In genomic region chr13:97538193-97538592, GRCh38 we compare ENCODE assay signal across 14 cellular contexts.
A peak's percentile ranks its signal among the peaks of the same experiment; 100 is the strongest.
DNase-seq lines count a peak whose midpoint lies in the region; ATAC-seq and TF ChIP-seq lines count a peak whose summit lies in the region.
"Had no signal": no experiment of that assay in that cellular context is flagged by ENCODE, and none has a peak within 500 bp of the region (broad histone marks: within the 10 kb centered on the region; RNA-seq: fewer than 3 reads in every experiment).

No MANE protein-coding gene starts in this region.

- no peak overlapping the region for H2BK12ac ChIP-seq in trophoblast cell (ENCODE audit: low read length)

- H3K14ac ChIP-seq in IMR-90 (replicated peaks; ENCODE audit: low read depth, low read length) (no peak overlapping the region), trophoblast cell (ENCODE audit: low read length) (no peak overlapping the region)

- H3K18ac ChIP-seq in IMR-90 (ENCODE audit: low read depth, low read length) (no peak overlapping the region; the same call in 1 of the 2 replicates), trophoblast cell (ENCODE audit: low read length) (no peak overlapping the region)

- no peak overlapping the region for H3K23ac ChIP-seq in IMR-90 (ENCODE audit: low read depth, low read length)
- H3K23ac ChIP-seq in trophoblast cell (ENCODE audit: low read length) = no peak overlapping the region

- TF ChIP-seq CTCF in IMR-90 (conservative IDR thresholded peaks at IDR 0.05; ENCODE audit: low read depth, low read length) (no peak), fibroblast of pulmonary artery (IDR thresholded peaks at IDR 0.05; ENCODE audit: low read length, missing control alignments) (no peak)

- dilution Hi-C loops in IMR-90 (cut with HindIII; ENCODE audit: low sequenced_read_pairs, unreplicated experiment) = no loop called here

- POLR2A ChIA-PET in IMR-90 (lab: Charles Lee; ENCODE audit: unreplicated experiment) = no interaction called here

- H4K8ac ChIP-seq in IMR-90 (ENCODE audit: low read depth in 2 of 2, low read length in 2 of 2) = no peak overlapping the region; a peak in 1 of 4 replicates
- no peak overlapping the region for H4K8ac ChIP-seq in trophoblast cell (ENCODE audit: low read depth, low read length)

- peak overlapping the region; percentile 2; the same call in 1 of the 2 replicates for H4K91ac ChIP-seq in IMR-90 (ENCODE audit: insufficient read depth, low read depth, low read length)
- no peak overlapping the region for H4K91ac ChIP-seq in trophoblast cell (ENCODE audit: low read depth, low read length)

- no TSS peak for BruUV-seq in IMR-90 (replicated peaks; lab: Mats Ljungman, UMichigan)

- H3K4me2 ChIP-seq in IMR-90 (ENCODE audit: low read depth, low read length) (no peak overlapping the region), trophoblast cell (ENCODE audit: low read length) (no peak overlapping the region)

- H4K20me1 ChIP-seq in IMR-90 (ENCODE audit: insufficient read depth, low read length) = no peaks in the 10 kb centered on the region
- H4K20me1 ChIP-seq: BLaER1 treated with 17β-estradiol and CSF1 and Interleukin-3, amounts not matched to agents 10 nM and 100 nM had no signal

- no peak overlapping the region for H2AK9ac ChIP-seq in IMR-90 (replicated peaks; ENCODE audit: low read depth, low read length, poor library complexity)

- peak overlapping the region; percentile 61; the same call in 1 of the 2 replicates for H2AK5ac ChIP-seq in IMR-90 (ENCODE audit: low read depth, low read length)
- no peak overlapping the region for H2AK5ac ChIP-seq in trophoblast cell (ENCODE audit: low read length)

- no peak overlapping the region for H3K9ac ChIP-seq in IMR-90 (ENCODE audit: low read depth, low read length)
- no peak overlapping the region for H3K9ac ChIP-seq in trophoblast cell (ENCODE audit: low read length)
- H3K9ac ChIP-seq: BLaER1 treated with 17β-estradiol and CSF1 and Interleukin-3, amounts not matched to agents 10 nM and 100 nM had no signal

- H2BK120ac ChIP-seq in IMR-90 (ENCODE audit: low read depth, low read length) (no peak overlapping the region), trophoblast cell (ENCODE audit: insufficient read depth, low read length, poor library complexity) (no peak overlapping the region)

- no peak overlapping the region for H3K4ac ChIP-seq in IMR-90 (ENCODE audit: low read depth, low read length)
- H3K4ac ChIP-seq in trophoblast cell (ENCODE audit: low read depth, low read length) = no peak overlapping the region

- no peak for TF ChIP-seq RAD21 in IMR-90 (IDR thresholded peaks at IDR 0.05; ENCODE audit: low read length)

- H2AFZ ChIP-seq in IMR-90 (replicated peaks; ENCODE audit: low read length, poor library complexity) (no peak overlapping the region), trophoblast cell (ENCODE audit: insufficient read depth, low read length, poor library complexity) (no peak overlapping the region)

- no peaks in the 10 kb centered on the region for H3K36me3 ChIP-seq in IMR-90 (ENCODE audit: control insufficient read depth, insufficient read depth, low read length)
- no peaks in the 10 kb centered on the region for H3K36me3 ChIP-seq in trophoblast cell (ENCODE audit: control insufficient read depth in 1 of 2, insufficient read depth in 2 of 2, low read length in 2 of 2)
- H3K36me3 ChIP-seq: BLaER1 treated with 17β-estradiol and CSF1 and Interleukin-3, amounts not matched to agents 10 nM and 100 nM had no signal

- in situ Hi-C loops in IMR-90 (cut with MboI; ENCODE audit: low sequenced_read_pairs) = no loop called here

- whole genome bisulfite sequencing in IMR-90 (ENCODE audit: extremely low coverage in 2 of 2, insufficient read length in 1 of 2), 2 experiments = 71% methylated on average over 1 of the region's 2 CpGs; no CpG with 5 or more reads in 1 of the 2 experiments
- WGBS in trophoblast cell (ENCODE audit: extremely low coverage, insufficient coverage, insufficient read length) = no CpG with 5 or more reads among the region's 2 CpGs

- intact Hi-C loops in IMR-90 (cut with micrococcal nuclease) = no loop called here

- H3K4me1 ChIP-seq in IMR-90 (ENCODE audit: control insufficient read depth, insufficient read depth, low read length) (peaks cover 12% of the 10 kb centered on the region), trophoblast cell (ENCODE audit: control insufficient read depth in 1 of 2, insufficient read depth in 2 of 2, low read length in 2 of 2) (no peaks in the 10 kb centered on the region)

- H2BK20ac ChIP-seq in IMR-90 (ENCODE audit: low read depth, low read length) = no peak overlapping the region; the same call in 1 of the 2 replicates

- no peaks in the 10 kb centered on the region for H3K27me3 ChIP-seq in IMR-90 (ENCODE audit: control insufficient read depth, insufficient read depth, low read length)
- no peaks in the 10 kb centered on the region for H3K27me3 ChIP-seq in trophoblast cell (ENCODE audit: insufficient read depth, low read length)
- H3K27me3 ChIP-seq: BLaER1 treated with 17β-estradiol and CSF1 and Interleukin-3, amounts not matched to agents 10 nM and 100 nM had no signal

- no peak overlapping the region for H3K4me3 ChIP-seq in IMR-90 (ENCODE audit: insufficient read depth, low read depth, low read length)
- H3K4me3 ChIP-seq in fibroblast of pulmonary artery (replicated peaks; ENCODE audit: low read depth, low read length) = no peak overlapping the region
- H3K4me3 ChIP-seq in trophoblast cell (ENCODE audit: low read depth, low read length) = no peak overlapping the region
- H3K4me3 ChIP-seq: BLaER1 treated with 17β-estradiol and CSF1 and Interleukin-3, amounts not matched to agents 10 nM and 100 nM had no signal

- no peak for ATAC-seq in IMR-90 (ENCODE audit: low read depth)
- ATAC-seq: CD8-positive, alpha-beta T cell; HepG2 had no signal

- H4K12ac ChIP-seq in trophoblast cell (ENCODE audit: low read depth, low read length) = no peak overlapping the region

- no peaks in the 10 kb centered on the region for H3K79me2 ChIP-seq in trophoblast cell (ENCODE audit: control insufficient read depth, insufficient read depth, low read length, poor library complexity)

- no peaks in the 10 kb centered on the region for H3K9me3 ChIP-seq in IMR-90 (ENCODE audit: control insufficient read depth, insufficient read depth, low read length)
- H3K9me3 ChIP-seq in trophoblast cell (ENCODE audit: insufficient read depth, low read depth, low read length) = no peaks in the 10 kb centered on the region
- H3K9me3 ChIP-seq: BLaER1 treated with 17β-estradiol and CSF1 and Interleukin-3, amounts not matched to agents 10 nM and 100 nM had no signal

- TF ChIP-seq POLR2A in IMR-90 (IDR thresholded peaks at IDR 0.05; ENCODE audit: low read depth, low read length) = no peak

- H3K56ac ChIP-seq in IMR-90 (ENCODE audit: extremely low read depth, insufficient read depth, low read length) = no peak overlapping the region

- H4K5ac ChIP-seq in IMR-90 (ENCODE audit: low read depth, low read length) = no peak overlapping the region

- CTCF ChIA-PET in IMR-90 (lab: Yijun Ruan, JAX) = no interaction called here

- H3K27ac ChIP-seq in IMR-90 (ENCODE audit: insufficient read depth, low read length) (no peak overlapping the region), trophoblast cell (ENCODE audit: low read depth, low read length) (no peak overlapping the region)
- H3K27ac ChIP-seq: BLaER1 treated with 17β-estradiol and CSF1 and Interleukin-3, amounts not matched to agents 10 nM and 100 nM had no signal

- H2BK5ac ChIP-seq in IMR-90 (ENCODE audit: low read depth, low read length, poor library complexity, severe bottlenecking) (no peak overlapping the region), trophoblast cell (ENCODE audit: low read depth, low read length, poor library complexity) (no peak overlapping the region)

- H2BK15ac ChIP-seq in IMR-90 (ENCODE audit: low read depth, low read length) = peak overlapping the region; percentile 67; the same call in 2 of the 3 replicates

- DNase-seq in IMR-90 (no peak), fibroblast of pulmonary artery (ENCODE audit: low read depth) (peak; percentile 49), trophoblast cell (peak; percentile 74 to 88), DMS53 (lab: John Stamatoyannopoulos, UW) (no peak), NCI-H1417 (lab: John Stamatoyannopoulos, UW) (no peak), DMS153 (lab: John Stamatoyannopoulos, UW) (no peak)
- DNase-seq: Calu3; CD8-positive, alpha-beta T cell; DMS 273 treated with DMSO at 0.1 percent for 48 hours; DMS79; GDM1; H9 had no signal

- peaks cover under 1% of the 10 kb centered on the region; the same call in 1 of the 2 replicates for H3K9me1 ChIP-seq in IMR-90 (ENCODE audit: insufficient read depth, low read length)

- H3K79me1 ChIP-seq in IMR-90 (ENCODE audit: low read depth in 1 of 2, low read length in 2 of 2) = no peaks in the 10 kb centered on the region
- no peaks in the 10 kb centered on the region for H3K79me1 ChIP-seq in trophoblast cell (ENCODE audit: low read length)

TF ChIP-seq in IMR-90, 13 proteins besides CTCF, POLR2A, EP300 and RAD21:
- no peak for TF ChIP-seq CHD1 (IDR thresholded peaks at IDR 0.05; ENCODE audit: low read depth, low read length)
- TF ChIP-seq FOS (IDR thresholded peaks at IDR 0.05; ENCODE audit: low read depth, low read length) = no peak
- no peak for TF ChIP-seq MXI1 (IDR thresholded peaks at IDR 0.05; ENCODE audit: borderline replicate concordance, low read depth, low read length)
- TF ChIP-seq SMC3 (IDR thresholded peaks at IDR 0.05; ENCODE audit: low read depth, low read length) = no peak
- no peak for TF ChIP-seq RCOR1 (IDR thresholded peaks at IDR 0.05; ENCODE audit: insufficient replicate concordance, low read length)

Comparison
In these comparisons a context has a peak if more than half of its experiments do, and no peak if none do; other contexts are left out.
1. DNase-seq: peak in fibroblast of pulmonary artery (single experiment) and trophoblast cell (2 of 2); none in IMR-90 (single experiment), DMS53 (single experiment), NCI-H1417 (0 of 3) and DMS153 (single experiment).